Comparison of ENCODE assay signal across 9 cellular contexts in the genomic region with DNA sequence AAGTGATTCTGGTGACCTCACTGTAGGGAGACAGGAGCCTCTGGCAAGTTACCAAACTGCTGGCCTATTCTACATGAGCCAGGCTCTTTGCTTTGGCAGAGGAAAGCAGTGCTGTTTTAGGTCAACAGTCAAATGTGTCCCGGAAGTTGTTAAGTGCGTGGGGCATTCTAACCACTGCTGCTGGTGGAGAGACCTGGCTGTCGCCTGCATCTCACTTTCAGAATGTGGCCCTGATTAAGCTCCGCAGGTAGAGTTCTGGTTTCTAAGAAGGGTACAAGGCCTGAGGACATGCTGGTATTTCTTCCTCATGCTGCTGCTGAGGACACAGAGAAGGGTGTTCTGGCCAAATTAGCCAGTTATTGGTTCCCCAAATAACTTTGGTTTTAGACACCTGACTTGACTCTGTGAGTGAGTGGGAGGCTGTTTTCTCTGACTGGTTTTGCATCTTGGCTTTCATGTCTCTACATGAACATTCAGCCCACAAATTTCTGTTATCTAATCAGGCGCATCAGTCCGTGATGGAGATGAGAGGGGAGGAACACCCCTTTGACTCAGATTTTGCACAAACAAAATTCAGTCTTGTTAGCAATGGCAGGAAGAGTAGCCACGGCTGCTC.
DNase-seq lines count a peak whose midpoint lies in the region; ATAC-seq, FAIRE-seq and TF ChIP-seq lines count a peak whose summit lies in the region.
"Had no signal": no experiment of that assay in that cellular context is flagged by ENCODE, and none has a peak within 500 bp of the region (broad histone marks: within the 10 kb centered on the region; RNA-seq: fewer than 3 reads in every experiment).

No MANE protein-coding gene starts in this region.

- H3K4me1 ChIP-seq in DOHH2 (ENCODE audit: control insufficient read depth, low read length) (peaks cover 38% of the 10 kb centered on the region), liver (ENCODE audit: control insufficient read depth in 4 of 4, insufficient read depth in 4 of 4, low read length in 3 of 4) (peaks cover 0 to 3% (median 0%) of the 10 kb centered on the region in 4 donors)

- H3K9me3 ChIP-seq in DOHH2 (ENCODE audit: control insufficient read depth, insufficient read depth, low read length) (peaks cover 11% of the 10 kb centered on the region; the same call in 1 of the 2 replicates), liver (ENCODE audit: control insufficient read depth in 4 of 4, low read length in 3 of 4) (no peaks in the 10 kb centered on the region)

- peak overlapping the region; percentile 68 for H3K27ac ChIP-seq in DOHH2 (ENCODE audit: low read depth, low read length)
- H3K27ac ChIP-seq in liver (ENCODE audit: low read depth in 1 of 2, low read length in 2 of 2): no peak overlapping the region

- DNase-seq in activated CD4-positive, alpha-beta T cell treated with anti-CD3 and anti-CD28 coated beads, Interleukin-2, amount 50 U/mL, for 1 hour: peak; percentile 1
- DNase-seq in urothelium cell line (ENCODE audit: low spot score) (no peak), H7 (no peak), D721Med (ENCODE audit: insufficient read length, low spot score) (no peak)

- H4K20me1 ChIP-seq in DOHH2 (ENCODE audit: control insufficient read depth, insufficient read depth, low read depth, low read length): no peaks in the 10 kb centered on the region

- TF ChIP-seq CTCF in DOHH2 (IDR thresholded peaks at IDR 0.05; ENCODE audit: low read depth, low read length, poor library complexity, severe bottlenecking) (no peak), liver (IDR thresholded peaks at IDR 0.05; ENCODE audit: low read depth, low read length, missing input control) (no peak), D721Med (IDR thresholded peaks at IDR 0.05; ENCODE audit: insufficient read depth, missing control alignments) (no peak)

- FAIRE-seq in urothelium cell line (lab: Jason Lieb, UNC) (no peak), D721Med (lab: Jason Lieb, UNC) (no peak)
- FAIRE-seq: endometrium had no signal

- TF ChIP-seq RAD21 in liver (IDR thresholded peaks at IDR 0.05): peak; percentile 20 to 46

- H3K36me3 ChIP-seq in DOHH2 (ENCODE audit: control insufficient read depth, low read length): no peaks in the 10 kb centered on the region
- no peaks in the 10 kb centered on the region for H3K36me3 ChIP-seq in liver (ENCODE audit: control insufficient read depth in 4 of 4, insufficient read depth in 3 of 4, low read depth in 1 of 4, low read length in 3 of 4)
- no peaks in the 10 kb centered on the region for H3K36me3 ChIP-seq in H7 (replicated peaks; ENCODE audit: control insufficient read depth, insufficient read depth, low read length)

- no peaks in the 10 kb centered on the region for H3K9me2 ChIP-seq in DOHH2 (replicated peaks; ENCODE audit: control insufficient read depth, low read length)

- H3K79me2 ChIP-seq in DOHH2 (ENCODE audit: control insufficient read depth, low read length): no peaks in the 10 kb centered on the region

- ATAC-seq in GM19452 (IDR thresholded peaks at IDR 0.05; ENCODE audit: unreplicated experiment) (peak; percentile 85), HG03460 (IDR thresholded peaks at IDR 0.05; ENCODE audit: unreplicated experiment) (peak; percentile 87)

- H3K4me2 ChIP-seq in DOHH2 (ENCODE audit: low read length): peak overlapping the region; percentile 73

- H3K4me3 ChIP-seq in DOHH2 (ENCODE audit: low read length) (peak overlapping the region; percentile 66), liver (ENCODE audit: low read depth in 1 of 3, low read length in 3 of 3) (no peak overlapping the region), H7 (ENCODE audit: insufficient read depth, low read depth, low read length) (no peak overlapping the region)

- no peaks in the 10 kb centered on the region for H3K27me3 ChIP-seq in DOHH2 (ENCODE audit: control insufficient read depth, low read length)
- no peaks in the 10 kb centered on the region for H3K27me3 ChIP-seq in liver (ENCODE audit: control insufficient read depth in 4 of 4, insufficient read depth in 4 of 4, low read length in 3 of 4)
- H3K27me3 ChIP-seq in H7 (ENCODE audit: control insufficient read depth, insufficient read depth, low read length): no peaks in the 10 kb centered on the region

- H3F3A ChIP-seq in DOHH2 (ENCODE audit: control insufficient read depth, insufficient read depth): peaks cover 4% of the 10 kb centered on the region; the same call in 1 of the 2 replicates

- no peak overlapping the region for H3K9ac ChIP-seq in liver (ENCODE audit: low read depth in 1 of 2, low read length in 2 of 2)

- 56% methylated on average over 7 of the region's 7 CpGs for WGBS in liver

TF ChIP-seq in liver, 16 proteins besides CTCF, POLR2A, EP300 and RAD21:
- TF ChIP-seq SP1 (IDR thresholded peaks at IDR 0.05) (peak; percentile 70), FOXA2 (IDR thresholded peaks at IDR 0.05) (no peak), JUND (IDR thresholded peaks at IDR 0.05) (peak in 1 of 2 donors; percentile 48), TAF1 (conservative IDR thresholded peaks at IDR 0.05) (no peak), HNF4A (conservative IDR thresholded peaks at IDR 0.05) (peak; percentile 21 to 27), EGR1 (IDR thresholded peaks at IDR 0.05; ENCODE audit: low read depth in 2 of 2) (no peak), NR2F2 (IDR thresholded peaks at IDR 0.05) (no peak), HNF4G (IDR thresholded peaks at IDR 0.05) (no peak), FOXA1 (IDR thresholded peaks at IDR 0.05) (no peak), RXRA (IDR thresholded peaks at IDR 0.05) (peak; percentile 30 to 49), YY1 (IDR thresholded peaks at IDR 0.05) (peak; percentile 14), GABPA (IDR thresholded peaks at IDR 0.05 in 1 of 2, conservative IDR thresholded peaks at IDR 0.05 in 1 of 2) (peak in 1 of 2 donors; percentile 79)
- TF ChIP-seq, protein P1, sequence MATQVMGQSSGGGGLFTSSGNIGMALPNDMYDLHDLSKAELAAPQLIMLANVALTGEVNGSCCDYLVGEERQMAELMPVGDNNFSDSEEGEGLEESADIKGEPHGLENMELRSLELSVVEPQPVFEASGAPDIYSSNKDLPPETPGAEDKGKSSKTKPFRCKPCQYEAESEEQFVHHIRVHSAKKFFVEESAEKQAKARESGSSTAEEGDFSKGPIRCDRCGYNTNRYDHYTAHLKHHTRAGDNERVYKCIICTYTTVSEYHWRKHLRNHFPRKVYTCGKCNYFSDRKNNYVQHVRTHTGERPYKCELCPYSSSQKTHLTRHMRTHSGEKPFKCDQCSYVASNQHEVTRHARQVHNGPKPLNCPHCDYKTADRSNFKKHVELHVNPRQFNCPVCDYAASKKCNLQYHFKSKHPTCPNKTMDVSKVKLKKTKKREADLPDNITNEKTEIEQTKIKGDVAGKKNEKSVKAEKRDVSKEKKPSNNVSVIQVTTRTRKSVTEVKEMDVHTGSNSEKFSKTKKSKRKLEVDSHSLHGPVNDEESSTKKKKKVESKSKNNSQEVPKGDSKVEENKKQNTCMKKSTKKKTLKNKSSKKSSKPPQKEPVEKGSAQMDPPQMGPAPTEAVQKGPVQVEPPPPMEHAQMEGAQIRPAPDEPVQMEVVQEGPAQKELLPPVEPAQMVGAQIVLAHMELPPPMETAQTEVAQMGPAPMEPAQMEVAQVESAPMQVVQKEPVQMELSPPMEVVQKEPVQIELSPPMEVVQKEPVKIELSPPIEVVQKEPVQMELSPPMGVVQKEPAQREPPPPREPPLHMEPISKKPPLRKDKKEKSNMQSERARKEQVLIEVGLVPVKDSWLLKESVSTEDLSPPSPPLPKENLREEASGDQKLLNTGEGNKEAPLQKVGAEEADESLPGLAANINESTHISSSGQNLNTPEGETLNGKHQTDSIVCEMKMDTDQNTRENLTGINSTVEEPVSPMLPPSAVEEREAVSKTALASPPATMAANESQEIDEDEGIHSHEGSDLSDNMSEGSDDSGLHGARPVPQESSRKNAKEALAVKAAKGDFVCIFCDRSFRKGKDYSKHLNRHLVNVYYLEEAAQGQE (IDR thresholded peaks at IDR 0.05): no peak
- TF ChIP-seq, protein P2, sequence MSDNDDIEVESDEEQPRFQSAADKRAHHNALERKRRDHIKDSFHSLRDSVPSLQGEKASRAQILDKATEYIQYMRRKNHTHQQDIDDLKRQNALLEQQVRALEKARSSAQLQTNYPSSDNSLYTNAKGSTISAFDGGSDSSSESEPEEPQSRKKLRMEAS (IDR thresholded peaks at IDR 0.05): peak; percentile 25
- TF ChIP-seq, protein P3, sequence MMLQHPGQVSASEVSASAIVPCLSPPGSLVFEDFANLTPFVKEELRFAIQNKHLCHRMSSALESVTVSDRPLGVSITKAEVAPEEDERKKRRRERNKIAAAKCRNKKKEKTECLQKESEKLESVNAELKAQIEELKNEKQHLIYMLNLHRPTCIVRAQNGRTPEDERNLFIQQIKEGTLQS (IDR thresholded peaks at IDR 0.05): peak; percentile 20
- TF ChIP-seq, protein P4, sequence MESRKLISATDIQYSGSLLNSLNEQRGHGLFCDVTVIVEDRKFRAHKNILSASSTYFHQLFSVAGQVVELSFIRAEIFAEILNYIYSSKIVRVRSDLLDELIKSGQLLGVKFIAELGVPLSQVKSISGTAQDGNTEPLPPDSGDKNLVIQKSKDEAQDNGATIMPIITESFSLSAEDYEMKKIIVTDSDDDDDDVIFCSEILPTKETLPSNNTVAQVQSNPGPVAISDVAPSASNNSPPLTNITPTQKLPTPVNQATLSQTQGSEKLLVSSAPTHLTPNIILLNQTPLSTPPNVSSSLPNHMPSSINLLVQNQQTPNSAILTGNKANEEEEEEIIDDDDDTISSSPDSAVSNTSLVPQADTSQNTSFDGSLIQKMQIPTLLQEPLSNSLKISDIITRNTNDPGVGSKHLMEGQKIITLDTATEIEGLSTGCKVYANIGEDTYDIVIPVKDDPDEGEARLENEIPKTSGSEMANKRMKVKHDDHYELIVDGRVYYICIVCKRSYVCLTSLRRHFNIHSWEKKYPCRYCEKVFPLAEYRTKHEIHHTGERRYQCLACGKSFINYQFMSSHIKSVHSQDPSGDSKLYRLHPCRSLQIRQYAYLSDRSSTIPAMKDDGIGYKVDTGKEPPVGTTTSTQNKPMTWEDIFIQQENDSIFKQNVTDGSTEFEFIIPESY (IDR thresholded peaks at IDR 0.05): no peak
TF ChIP-seq in liver: peak in this region for 8.
